In the genomic region with DNA sequence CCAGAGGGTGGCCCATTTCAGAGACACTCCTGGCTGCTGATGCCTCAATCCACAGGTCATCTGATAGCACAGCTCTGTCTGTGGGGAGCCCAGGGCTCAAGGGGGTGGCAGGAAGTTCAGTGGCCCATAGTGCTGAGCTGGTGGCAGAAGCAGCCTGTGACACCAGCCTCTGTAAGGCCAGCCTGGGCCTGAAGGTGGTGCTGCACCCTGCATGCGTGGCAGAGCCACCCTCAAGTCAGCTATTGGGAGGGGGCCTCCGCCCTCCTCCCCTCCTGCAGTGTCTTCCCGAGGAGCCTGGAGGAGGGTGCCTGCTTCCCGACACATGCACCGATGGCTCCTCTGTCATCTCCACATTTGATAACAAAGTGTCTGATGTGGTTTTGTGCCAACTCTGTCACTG, we compare ENCODE assay signal across 8 cellular contexts. TPM values are rescaled to one million over a fixed set of nuclear protein-coding genes. Genes with fewer than 3 reads are reported as not detected.
DNase-seq lines count a peak whose midpoint lies in the region; TF ChIP-seq lines count a peak whose summit lies in the region.

No MANE protein-coding gene starts in this region.

- H3K36me3 Mint-ChIP-seq in MCF 10A (ENCODE audit: insufficient read depth, unreplicated experiment) (no peaks in the 10 kb centered on the region), H9 (ENCODE audit: insufficient read depth in 1 of 3, low read depth in 3 of 3) (no peaks in the 10 kb centered on the region), progenitor cell of endocrine pancreas (ENCODE audit: insufficient read depth) (no peaks in the 10 kb centered on the region)

- no peak overlapping the region for H2AFZ ChIP-seq in H9 (ENCODE audit: low read length)
- H2AFZ ChIP-seq in MM.1S (ENCODE audit: low read length): no peak overlapping the region

- no peak overlapping the region for H3T11ph ChIP-seq in H9 (ENCODE audit: low read length)

- no peaks in the 10 kb centered on the region for H3K36me3 ChIP-seq in breast epithelium
- H3K36me3 ChIP-seq in MM.1S (replicated peaks; ENCODE audit: insufficient read depth, low read length): no peaks in the 10 kb centered on the region

- H3K4me1 ChIP-seq in breast epithelium (no peaks in the 10 kb centered on the region), H9 (ENCODE audit: insufficient read depth, low read length) (no peaks in the 10 kb centered on the region; the same call in 1 of the 2 replicates), MM.1S (ENCODE audit: low read length) (peaks cover 8% of the 10 kb centered on the region; the same call in 1 of the 2 replicates)

- no peak overlapping the region for H3K9ac ChIP-seq in H9 (ENCODE audit: extremely low read depth, insufficient read length, low read length)
- H3K9ac ChIP-seq in MM.1S (ENCODE audit: low read length): no peak overlapping the region

- intact Hi-C loops in MCF 10A (cut with micrococcal nuclease): no loop called here
- intact Hi-C loops in breast epithelium (cut with DNase I; ENCODE audit: low total_unique reads): no loop called here

- H3K27ac ChIP-seq in breast epithelium (no peak overlapping the region), H9 (ENCODE audit: insufficient read length, low read depth, low read length) (no peak overlapping the region), MM.1S (ENCODE audit: low read length) (no peak overlapping the region)

- H3K27me3 Mint-ChIP-seq in MCF 10A (ENCODE audit: insufficient read depth, unreplicated experiment) (no peaks in the 10 kb centered on the region), H9 (ENCODE audit: low read depth) (no peaks in the 10 kb centered on the region), progenitor cell of endocrine pancreas (peaks cover 11% of the 10 kb centered on the region)

- no peak for TF ChIP-seq POLR2A in breast epithelium (IDR thresholded peaks at IDR 0.05)

- no peak overlapping the region for H3K4ac ChIP-seq in H9 (ENCODE audit: low read depth, low read length)

- POLR2A ChIA-PET in MCF 10A (lab: Yijun Ruan, JAX): no interaction called here

- DNase-seq in MCF 10A (ENCODE audit: unreplicated experiment) (peak; percentile 6), breast epithelium (ENCODE audit: low spot score in 2 of 2) (no peak), H9 (peak; percentile 82), MM.1S (no peak), choroid plexus epithelial cell (ENCODE audit: low read depth) (no peak), progenitor cell of endocrine pancreas (ENCODE audit: low spot score, unreplicated experiment) (no peak), medulla oblongata (ENCODE audit: extremely low spot score) (no peak)
- no peak for DNase-seq in activated CD8-positive, alpha-beta memory T cell treated with anti-CD3 and anti-CD28 coated beads, Interleukin-2, amount 50 U/mL, for 4 hours

- H4K8ac ChIP-seq in H9 (replicated peaks; ENCODE audit: insufficient read length, low read depth, low read length): no peak overlapping the region

- H3K4me1 Mint-ChIP-seq in MCF 10A (ENCODE audit: insufficient read depth, unreplicated experiment) (no peaks in the 10 kb centered on the region), H9 (peaks cover 10 to 15% of the 10 kb centered on the region in 2 experiments), progenitor cell of endocrine pancreas (ENCODE audit: low read depth) (peaks cover 14% of the 10 kb centered on the region)

- H2BK5ac ChIP-seq in H9 (ENCODE audit: insufficient read length, low read length): no peak overlapping the region

- no peak overlapping the region for H2AK5ac ChIP-seq in H9 (ENCODE audit: insufficient read length, low read length)

- H3K4me3 Mint-ChIP-seq in MCF 10A (ENCODE audit: unreplicated experiment): no peak overlapping the region
- H3K4me3 Mint-ChIP-seq in H9: no peak overlapping the region
- H3K4me3 Mint-ChIP-seq in progenitor cell of endocrine pancreas (ENCODE audit: low read depth): no peak overlapping the region

- BruUV-seq in MCF 10A (replicated peaks; lab: Mats Ljungman, UMichigan): no TSS peak

- no peaks in the 10 kb centered on the region for H4K20me1 ChIP-seq in H9 (ENCODE audit: control insufficient read depth, insufficient read depth, insufficient read length)
- no peaks in the 10 kb centered on the region for H4K20me1 ChIP-seq in MM.1S (ENCODE audit: insufficient read depth, low read length)

- CTCF ChIA-PET in MCF 10A (lab: Yijun Ruan, JAX): interaction anchor here (0.5 to 0.7 kb wide), 4 partner anchors 11 to 931 kb away, joined by 3 read pairs; no protein-coding TSS in a partner anchor

- H3K79me1 ChIP-seq in H9 (ENCODE audit: insufficient read depth, low read depth, low read length, poor library complexity, severe bottlenecking): no peaks in the 10 kb centered on the region

- no peak overlapping the region for H3K14ac ChIP-seq in H9 (ENCODE audit: insufficient read depth, low read length)

- H4K5ac ChIP-seq in H9 (ENCODE audit: insufficient read length, low read depth, low read length): no peak overlapping the region

- no peaks in the 10 kb centered on the region for H3K9me3 ChIP-seq in breast epithelium
- H3K9me3 ChIP-seq in H9 (ENCODE audit: control insufficient read depth, low read depth, low read length): no peaks in the 10 kb centered on the region
- no peaks in the 10 kb centered on the region for H3K9me3 ChIP-seq in MM.1S (replicated peaks; ENCODE audit: insufficient read depth, low read length)

- H2BK120ac ChIP-seq in H9 (ENCODE audit: low read depth, low read length, poor library complexity, severe bottlenecking): no peak overlapping the region

- no peak for TF ChIP-seq CTCF in MCF 10A (IDR thresholded peaks at IDR 0.05; ENCODE audit: unreplicated experiment)
- TF ChIP-seq CTCF in breast epithelium (IDR thresholded peaks at IDR 0.05): no peak
- peak; percentile 79 for TF ChIP-seq CTCF in H9 (conservative IDR thresholded peaks at IDR 0.05)
- TF ChIP-seq CTCF in MM.1S (IDR thresholded peaks at IDR 0.05; ENCODE audit: low read length): peak; percentile 26; the same call in 1 of the 2 replicates
- peak; percentile 46 for TF ChIP-seq CTCF in choroid plexus epithelial cell (conservative IDR thresholded peaks at IDR 0.05; ENCODE audit: low read depth, low read length)
- TF ChIP-seq CTCF in progenitor cell of endocrine pancreas (IDR thresholded peaks at IDR 0.05; ENCODE audit: unreplicated experiment): peak; percentile 44

- no peaks in the 10 kb centered on the region for H3K27me3 ChIP-seq in breast epithelium
- H3K27me3 ChIP-seq in H9 (ENCODE audit: insufficient read depth, low read length): no peaks in the 10 kb centered on the region
- no peaks in the 10 kb centered on the region for H3K27me3 ChIP-seq in MM.1S (replicated peaks; ENCODE audit: insufficient read depth, low read length)

- H3K4me3 ChIP-seq in breast epithelium (no peak overlapping the region), MM.1S (ENCODE audit: low read length) (no peak overlapping the region), choroid plexus epithelial cell (ENCODE audit: low read depth, low read length) (no peak overlapping the region)

- no peak overlapping the region for H3K56ac ChIP-seq in H9 (ENCODE audit: insufficient read length, low read depth, low read length)

- no peak overlapping the region for H2BK15ac ChIP-seq in H9 (ENCODE audit: low read depth, low read length)

- H3K9me2 ChIP-seq in MM.1S (replicated peaks; ENCODE audit: insufficient read depth, low read length): no peaks in the 10 kb centered on the region

- WGBS in H9 (ENCODE audit: extremely low coverage, insufficient read length, low lambda C conversion rate): no CpG with 5 or more reads among the region's 5 CpGs

- H3K23ac ChIP-seq in H9 (ENCODE audit: insufficient read length, low read depth, low read length): no peak overlapping the region

- no peaks in the 10 kb centered on the region for H3K23me2 ChIP-seq in H9 (ENCODE audit: insufficient read length, low read depth, low read length, poor library complexity, severe bottlenecking)

- no peak overlapping the region for H3K18ac ChIP-seq in H9 (ENCODE audit: insufficient read length, low read depth, low read length)

- H4K91ac ChIP-seq in H9 (ENCODE audit: insufficient read length, low read depth, low read length): no peak overlapping the region

- H3K9me3 Mint-ChIP-seq in MCF 10A (ENCODE audit: unreplicated experiment) (no peaks in the 10 kb centered on the region), H9 (no peaks in the 10 kb centered on the region), progenitor cell of endocrine pancreas (ENCODE audit: low read depth) (no peaks in the 10 kb centered on the region)

- no peak overlapping the region for H2BK12ac ChIP-seq in H9 (ENCODE audit: insufficient read length, low read depth, low read length)

- H3F3A ChIP-seq in MM.1S (ENCODE audit: insufficient read depth, low read length): no peaks in the 10 kb centered on the region

- H3K27ac Mint-ChIP-seq in MCF 10A (ENCODE audit: low read depth, unreplicated experiment) (no peak overlapping the region), H9 (peak overlapping the region in 1 of 3 experiments; percentile 35; a peak in 1 of 7 replicates), progenitor cell of endocrine pancreas (no peak overlapping the region)

- H3K79me2 ChIP-seq in H9 (ENCODE audit: insufficient read depth, low read length) (no peaks in the 10 kb centered on the region), MM.1S (ENCODE audit: low read length) (no peaks in the 10 kb centered on the region)

- no peak overlapping the region for H3K4me2 ChIP-seq in H9 (ENCODE audit: insufficient read depth, insufficient read length, low read length)
- H3K4me2 ChIP-seq in MM.1S (ENCODE audit: low read depth, low read length): no peak overlapping the region

- H2BK20ac ChIP-seq in H9 (ENCODE audit: low read depth, low read length, poor library complexity, severe bottlenecking): no peak overlapping the region

RNA-seq across cellular contexts. Expression of gene PLA1A, which starts 3.0 kb away (rescaled TPM):
- total RNA-seq in MCF 10A (2022) (not detected in 2 replicates), breast epithelium (1 to 10 TPM in 2 of 3 donors, under 1 TPM in 1; 0.59 to 4.9 (median 2.1) TPM), H9 (2021) (not detected in 2 replicates), progenitor cell of endocrine pancreas (0.18 TPM in 1 of 2 replicates, not detected in the other)

RNA-seq across cellular contexts. Expression of gene ADPRH, which starts 21.4 kb away (rescaled TPM):
- total RNA-seq in MCF 10A (2022): not detected in 2 replicates
- 10 to 100 TPM in 1 of 3 donors, 1 to 10 TPM in 2; 5.9 to 10.9 (median 9.8) TPM for total RNA-seq in breast epithelium
- total RNA-seq in H9 (2021): 3.1 and 3.6 TPM in 2 replicates
- 3.4 and 3.7 TPM in 2 replicates for total RNA-seq in progenitor cell of endocrine pancreas

RNA-seq across cellular contexts. Expression of gene CD80, which starts 41.3 kb away (rescaled TPM):
- total RNA-seq in MCF 10A (2022) (not detected in 2 replicates), breast epithelium (1 to 10 TPM in 2 of 3 donors, under 1 TPM in 1; 0.96 to 1.8 (median 1.6) TPM), H9 (2021) (not detected in 2 replicates), progenitor cell of endocrine pancreas (0.20 and 0.24 TPM in 2 replicates)

RNA-seq across cellular contexts. Expression of gene POPDC2, which starts 59.7 kb away (rescaled TPM):
- total RNA-seq in MCF 10A (2022) (0.91 and 0.93 TPM in 2 replicates), breast epithelium (1 to 10 TPM; 1.1 to 7.9 (median 6.9) TPM), H9 (2021) (0.37 and 0.97 TPM in 2 replicates), progenitor cell of endocrine pancreas (2.9 and 3.8 TPM in 2 replicates)

Comparison
In these comparisons a context has a peak if more than half of its experiments do, and no peak if none do; other contexts are left out.
1. DNase-seq: peak in MCF 10A (single experiment) and H9 (single experiment); none in breast epithelium (0 of 2), MM.1S (single experiment), choroid plexus epithelial cell (single experiment), progenitor cell of endocrine pancreas (single experiment), medulla oblongata (single experiment) and activated CD8-positive, alpha-beta memory T cell treated with anti-CD3 and anti-CD28 coated beads, Interleukin-2, amount 50 U/mL, for 4 hours (single experiment).
2. CTCF ChIP-seq: peak in H9 (single experiment), MM.1S (single experiment), choroid plexus epithelial cell (single experiment) and progenitor cell of endocrine pancreas (single experiment); none in MCF 10A (single experiment) and breast epithelium (0 of 3).